ENCODE assay signal across 1 cellular context in genomic region chr11:64007629-64008282, GRCh38.
TF ChIP-seq lines count a peak whose summit lies in the region.

No MANE protein-coding gene starts in this region.

TF ChIP-seq in K562, 482 proteins besides CTCF, POLR2A, EP300 and RAD21 (continued from another document and continues in another):
- peak; percentile 95 to 99; a peak in 3 of 4 replicates for TF ChIP-seq UBTF (IDR thresholded peaks at IDR 0.05; ENCODE audit: borderline replicate concordance in 1 of 2, low read depth in 2 of 2, low read length in 2 of 2)
- TF ChIP-seq TCF7L2 (IDR thresholded peaks at IDR 0.05; ENCODE audit: low read depth, low read length): no peak
- peak in 1 of 2 experiments; percentile 61; a peak in 1 of 4 replicates for TF ChIP-seq SRF (CRISPR knock-in tag; IDR thresholded peaks at IDR 0.05)
- no peak for TF ChIP-seq SNAPC5 (CRISPR knock-in tag; IDR thresholded peaks at IDR 0.05)
- peak in 1 of 2 experiments; percentile 77; a peak in 2 of 4 replicates for TF ChIP-seq MNT (conservative IDR thresholded peaks at IDR 0.05)
- TF ChIP-seq RNF2 (IDR thresholded peaks at IDR 0.05): peak; percentile 95
- no peak for TF ChIP-seq NR4A1 (CRISPR knock-in tag; IDR thresholded peaks at IDR 0.05)
- peak; percentile 41; the same call in 1 of the 2 replicates for TF ChIP-seq NR4A1 (tag; IDR thresholded peaks at IDR 0.05)
- TF ChIP-seq ZFP36 (IDR thresholded peaks at IDR 0.05; ENCODE audit: low read depth, low read length, partially characterized antibody): peak; percentile 40
- peak; percentile 100 for TF ChIP-seq BCOR (IDR thresholded peaks at IDR 0.05)
- TF ChIP-seq GATAD2A (IDR thresholded peaks at IDR 0.05): 0 out of 2 replicates have a peak, but pooled peaks have one; percentile 31
- TF ChIP-seq FOXP4 (CRISPR knock-in tag; IDR thresholded peaks at IDR 0.05; ENCODE audit: borderline replicate concordance): peak; percentile 25; the same call in 1 of the 2 replicates
- peak; percentile 74 for TF ChIP-seq MYNN (IDR thresholded peaks at IDR 0.05)
- no peak for TF ChIP-seq MYNN (CRISPR knock-in tag; IDR thresholded peaks at IDR 0.05)
- no peak for TF ChIP-seq ZNF224 (CRISPR knock-in tag; IDR thresholded peaks at IDR 0.05)
- peak; percentile 96 for TF ChIP-seq CBFA2T2 (conservative IDR thresholded peaks at IDR 0.05)
- peak; percentile 99 for TF ChIP-seq KDM2B (CRISPR knock-in tag; IDR thresholded peaks at IDR 0.05)
- TF ChIP-seq ZNF780A (CRISPR knock-in tag; IDR thresholded peaks at IDR 0.05): no peak
- 0 out of 2 replicates have a peak, but pooled peaks have one; percentile 36 for TF ChIP-seq MXI1 (IDR thresholded peaks at IDR 0.05; ENCODE audit: low read depth, low read length)
- TF ChIP-seq YBX1 (IDR thresholded peaks at IDR 0.05): no peak
- peak; percentile 54 for TF ChIP-seq ZNF384 (IDR thresholded peaks at IDR 0.05; ENCODE audit: low read depth, low read length)
- TF ChIP-seq CGGBP1 (CRISPR knock-in tag; IDR thresholded peaks at IDR 0.05): no peak
- no peak for TF ChIP-seq NFIX (CRISPR knock-in tag; IDR thresholded peaks at IDR 0.05; ENCODE audit: low read depth)
- TF ChIP-seq ATF1 (CRISPR knock-in tag; IDR thresholded peaks at IDR 0.05): no peak
- peak; percentile 61 for TF ChIP-seq ATF1 (tag; IDR thresholded peaks at IDR 0.05)
- TF ChIP-seq CBFA2T3 (IDR thresholded peaks at IDR 0.05): peak; percentile 98
- TF ChIP-seq ZNF174 (CRISPR knock-in tag; IDR thresholded peaks at IDR 0.05): no peak
- no peak for TF ChIP-seq EZH2 (IDR thresholded peaks at IDR 0.05; ENCODE audit: borderline replicate concordance, low read depth, low read length)
- no peak for TF ChIP-seq ZNF77 (CRISPR knock-in tag; IDR thresholded peaks at IDR 0.05)
- no peak for TF ChIP-seq RFX5 (IDR thresholded peaks at IDR 0.05; ENCODE audit: low read depth, low read length)
- no peak for TF ChIP-seq CAMTA2 (CRISPR knock-in tag; conservative IDR thresholded peaks at IDR 0.05)
- peak; percentile 78 to 82 for TF ChIP-seq TRIM24 (IDR thresholded peaks at IDR 0.05)
- TF ChIP-seq SMARCE1 (IDR thresholded peaks at IDR 0.05): peak; percentile 68
- no peak for TF ChIP-seq HIVEP1 (CRISPR knock-in tag; IDR thresholded peaks at IDR 0.05)
- no peak for TF ChIP-seq SIX5 (IDR thresholded peaks at IDR 0.05; ENCODE audit: borderline replicate concordance in 1 of 2, insufficient read depth in 1 of 2, low read depth in 1 of 2, low read length in 2 of 2)
- TF ChIP-seq MED1 (CRISPR knock-in tag; IDR thresholded peaks at IDR 0.05; ENCODE audit: borderline replicate concordance): no peak
- TF ChIP-seq HDAC3 (IDR thresholded peaks at IDR 0.05; ENCODE audit: borderline replicate concordance, partially characterized antibody): no peak
- no peak for TF ChIP-seq ZNF165 (CRISPR knock-in tag; IDR thresholded peaks at IDR 0.05; ENCODE audit: borderline replicate concordance)
- TF ChIP-seq POLR2AphosphoS5 (IDR thresholded peaks at IDR 0.05; ENCODE audit: control insufficient read depth, insufficient read depth, low read depth, low read length): peak; percentile 94
- peak in 1 of 2 experiments; percentile 74; a peak in 2 of 4 replicates for TF ChIP-seq ZNF639 (CRISPR knock-in tag; conservative IDR thresholded peaks at IDR 0.05 in 1 of 2, IDR thresholded peaks at IDR 0.05 in 1 of 2)
- no peak for TF ChIP-seq ZC3H8 (IDR thresholded peaks at IDR 0.05)
- TF ChIP-seq TCF15 (CRISPR knock-in tag; IDR thresholded peaks at IDR 0.05): no peak
- TF ChIP-seq TEAD4 (IDR thresholded peaks at IDR 0.05; ENCODE audit: low read length): peak; percentile 92
- no peak for TF ChIP-seq TEAD4 (CRISPR knock-in tag; IDR thresholded peaks at IDR 0.05; ENCODE audit: borderline replicate concordance)
- peak; percentile 6 for TF ChIP-seq SIRT6 (IDR thresholded peaks at IDR 0.05; ENCODE audit: low read depth, low read length)
- peak in 1 of 2 experiments; percentile 87; a peak in 2 of 4 replicates for TF ChIP-seq MLLT1 (IDR thresholded peaks at IDR 0.05)
- TF ChIP-seq E2F5 (CRISPR knock-in tag; IDR thresholded peaks at IDR 0.05): no peak
- no peak for TF ChIP-seq EGR1 (conservative IDR thresholded peaks at IDR 0.05)
- TF ChIP-seq SMC3 (conservative IDR thresholded peaks at IDR 0.05; ENCODE audit: insufficient read depth, low read depth, low read length): peak; percentile 42; the same call in 1 of the 2 replicates
- TF ChIP-seq PYGO2 (tag; IDR thresholded peaks at IDR 0.05): no peak
- no peak for TF ChIP-seq ZNF644 (tag; IDR thresholded peaks at IDR 0.05; ENCODE audit: low read depth)
- TF ChIP-seq CHD2 (IDR thresholded peaks at IDR 0.05; ENCODE audit: low read depth, low read length): 0 out of 2 replicates have a peak, but pooled peaks have one; percentile 4
- no peak for TF ChIP-seq ZFP30 (CRISPR knock-in tag; IDR thresholded peaks at IDR 0.05; ENCODE audit: borderline replicate concordance)
- no peak for TF ChIP-seq SRSF1 (IDR thresholded peaks at IDR 0.05; ENCODE audit: low read depth, low read length)
- no peak for TF ChIP-seq FOXK1 (CRISPR knock-in tag; IDR thresholded peaks at IDR 0.05; ENCODE audit: borderline replicate concordance)
- no peak for TF ChIP-seq ZNF253 (CRISPR knock-in tag; conservative IDR thresholded peaks at IDR 0.05)
- TF ChIP-seq MTA2 (IDR thresholded peaks at IDR 0.05; ENCODE audit: low read depth): peak; percentile 83
- no peak for TF ChIP-seq HDAC6 (IDR thresholded peaks at IDR 0.05; ENCODE audit: low read depth, low read length)
- no peak for TF ChIP-seq ATF6 (CRISPR knock-in tag; IDR thresholded peaks at IDR 0.05)
- no peak for TF ChIP-seq FOXP1 (CRISPR knock-in tag; IDR thresholded peaks at IDR 0.05)
- no peak for TF ChIP-seq ZNF3 (CRISPR knock-in tag; IDR thresholded peaks at IDR 0.05)
- 0 out of 2 replicates have a peak, but pooled peaks have one; percentile 34 for TF ChIP-seq ZNF197 (CRISPR knock-in tag; IDR thresholded peaks at IDR 0.05; ENCODE audit: low read depth)
- TF ChIP-seq ZNF551 (CRISPR knock-in tag; IDR thresholded peaks at IDR 0.05): no peak
- TF ChIP-seq SRSF3 (IDR thresholded peaks at IDR 0.05; ENCODE audit: insufficient read depth, low read length): no peak
- peak; percentile 95 for TF ChIP-seq HES1 (IDR thresholded peaks at IDR 0.05; ENCODE audit: low read depth)
- TF ChIP-seq ELF2 (CRISPR knock-in tag; IDR thresholded peaks at IDR 0.05): no peak
- TF ChIP-seq PCBP1 (IDR thresholded peaks at IDR 0.05; ENCODE audit: low read depth, low read length, poor library complexity, severe bottlenecking): peak; percentile 61
